In the genomic region with DNA sequence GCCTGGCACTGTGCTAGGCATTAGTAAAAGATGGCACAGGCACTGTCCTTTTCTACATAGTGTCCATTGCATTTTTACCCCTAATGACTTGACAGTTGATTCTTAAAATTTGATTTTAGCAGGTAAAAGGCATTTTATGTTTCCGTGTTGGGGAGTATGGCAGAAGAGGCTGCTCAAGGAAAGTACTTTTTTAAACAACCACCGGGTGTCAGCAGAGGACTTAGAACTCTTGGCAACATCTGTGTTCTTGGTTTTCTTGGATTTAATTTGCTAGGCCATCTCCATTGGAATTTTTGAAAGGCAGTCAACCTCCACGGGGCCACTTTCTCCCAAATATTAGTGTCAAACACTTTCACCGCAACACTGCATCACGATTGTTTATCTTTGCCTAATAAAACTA, we compare ENCODE assay signal across 10 cellular contexts.
DNase-seq lines count a peak whose midpoint lies in the region; ATAC-seq and TF ChIP-seq lines count a peak whose summit lies in the region.
"Had no signal": no experiment of that assay in that cellular context is flagged by ENCODE, and none has a peak within 500 bp of the region (broad histone marks: within the 10 kb centered on the region; RNA-seq: fewer than 3 reads in every experiment).

No MANE protein-coding gene starts in this region.

- H3K27ac Mint-ChIP-seq in HFFc6 = no peak overlapping the region
- H3K27ac Mint-ChIP-seq: memory B cell had no signal

- H3K4me3 ChIP-seq in foreskin fibroblast (ENCODE audit: low read depth in 1 of 2, low read length in 2 of 2) = no peak overlapping the region
- no peak overlapping the region for H3K4me3 ChIP-seq in thyroid gland (replicated peaks in 1 of 3)
- H3K4me3 ChIP-seq: SK-N-MC had no signal

- intact Hi-C loops in thyroid gland (cut with DNase I) = no loop called here

- no peaks in the 10 kb centered on the region for H3K9me3 Mint-ChIP-seq in HFFc6
- H3K9me3 Mint-ChIP-seq: memory B cell had no signal

- H3K27me3 Mint-ChIP-seq in HFFc6 (ENCODE audit: insufficient read depth) = peaks cover 2% of the 10 kb centered on the region; the same call in 1 of the 2 replicates

- no peaks in the 10 kb centered on the region for H3K4me1 Mint-ChIP-seq in HFFc6 (ENCODE audit: low read depth)
- H3K4me1 Mint-ChIP-seq: memory B cell had no signal

- no peak for ATAC-seq in GM18511 (IDR thresholded peaks at IDR 0.05; ENCODE audit: unreplicated experiment)
- ATAC-seq in HG03460 (IDR thresholded peaks at IDR 0.05; ENCODE audit: unreplicated experiment) = no peak

- TF ChIP-seq POLR2A in thyroid gland (IDR thresholded peaks at IDR 0.05) = no peak

- H3K9me3 ChIP-seq in thyroid gland = no peaks in the 10 kb centered on the region

- H3K4me1 ChIP-seq in thyroid gland = no peaks in the 10 kb centered on the region

- no peak overlapping the region for H3K27ac ChIP-seq in thyroid gland
- H3K27ac ChIP-seq: SK-N-MC had no signal

- H3K4me3 Mint-ChIP-seq in HFFc6 = no peak overlapping the region
- H3K4me3 Mint-ChIP-seq: memory B cell had no signal

- no peaks in the 10 kb centered on the region for H3K27me3 ChIP-seq in thyroid gland

- TF ChIP-seq CTCF in HFFc6 (IDR thresholded peaks at IDR 0.05) (peak; percentile 63), foreskin fibroblast (IDR thresholded peaks at IDR 0.05; ENCODE audit: low read depth, low read length) (no peak), thyroid gland (IDR thresholded peaks at IDR 0.05) (peak in 4 of 6 experiments; percentile 25 to 45 (median 41))

- no peaks in the 10 kb centered on the region for H3K36me3 Mint-ChIP-seq in HFFc6 (ENCODE audit: low read depth)
- H3K36me3 Mint-ChIP-seq: memory B cell had no signal

- 15 to 16% methylated on average over 5 of the region's 5 CpGs for WGBS in thyroid gland, 2 donors

- peak; percentile 31 for DNase-seq in DMS114 treated with DMSO at 0.1 percent for 48 hours (lab: John Stamatoyannopoulos, UW; ENCODE audit: unreplicated experiment)
- peak; percentile 16 for DNase-seq in HFFc6
- peak; percentile 67 for DNase-seq in RKO (ENCODE audit: low spot score)
- DNase-seq in foreskin fibroblast = peak; percentile 11 to 60
- DNase-seq in thyroid gland = peak in 1 of 2 donors; percentile 5
- DNase-seq in activated CD4-positive, alpha-beta T cell treated with anti-CD3 and anti-CD28 coated beads, Interleukin-2, amount 50 U/mL, for 1 hour = no peak

- H3K36me3 ChIP-seq in thyroid gland = no peaks in the 10 kb centered on the region
